9 cellular contexts compared by ENCODE assay signal in the genomic region with DNA sequence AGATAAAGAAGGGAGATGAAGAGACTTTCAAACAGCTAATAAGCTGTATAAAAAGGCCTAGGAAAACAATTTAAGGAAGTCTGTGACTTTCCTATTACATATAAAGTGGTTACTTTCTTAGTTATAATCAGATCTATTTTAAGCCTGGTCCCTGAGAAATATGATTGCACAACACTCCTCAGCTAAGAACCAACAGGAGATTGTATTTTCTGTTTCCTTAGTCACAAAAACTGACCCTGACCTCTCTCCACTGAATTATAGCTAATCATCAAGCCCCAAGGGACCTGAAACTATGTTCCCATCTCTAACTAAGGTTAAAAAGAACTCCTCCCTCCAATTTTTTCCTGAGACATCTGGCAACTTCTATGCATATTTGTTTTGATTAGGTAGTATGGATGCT.
DNase-seq lines count a peak whose midpoint lies in the region; ATAC-seq and TF ChIP-seq lines count a peak whose summit lies in the region.
"Had no signal": no experiment of that assay in that cellular context is flagged by ENCODE, and none has a peak within 500 bp of the region (broad histone marks: within the 10 kb centered on the region; RNA-seq: fewer than 3 reads in every experiment).

No MANE protein-coding gene starts in this region.

- H3K4me1 Mint-ChIP-seq in CD4-positive, alpha-beta T cell (ENCODE audit: low read depth) = peaks cover 13% of the 10 kb centered on the region

- H3K27ac Mint-ChIP-seq in CD4-positive, alpha-beta T cell = peak overlapping the region; percentile 2

- ATAC-seq in CD4-positive, alpha-beta T cell (ENCODE audit: poor library complexity) = no peak
- no peak for ATAC-seq in HG03439 (IDR thresholded peaks at IDR 0.05; ENCODE audit: unreplicated experiment)

- TF ChIP-seq CTCF in CD4-positive, alpha-beta T cell (IDR thresholded peaks at IDR 0.05) = no peak
- TF ChIP-seq CTCF in OCI-LY7 (conservative IDR thresholded peaks at IDR 0.05; ENCODE audit: low read length) (no peak), fibroblast of lung (conservative IDR thresholded peaks at IDR 0.05 in 1 of 2, IDR thresholded peaks at IDR 0.05 in 1 of 2; ENCODE audit: low read depth in 1 of 2, low read length in 2 of 2) (no peak)

- H3K4me1 ChIP-seq in OCI-LY7 (ENCODE audit: insufficient read depth, low read length, poor library complexity, severe bottlenecking) (no peaks in the 10 kb centered on the region), fibroblast of lung (ENCODE audit: control insufficient read depth, extremely low read depth, insufficient read depth, low read length) (peaks cover 9% of the 10 kb centered on the region), HAP-1 (0 out of 2 replicates have a peak, but pooled peaks cover 3% of the 10 kb centered on the region)

- H4K20me1 ChIP-seq in OCI-LY7 (ENCODE audit: insufficient read depth, low read length) = no peaks in the 10 kb centered on the region
- H4K20me1 ChIP-seq in fibroblast of lung (ENCODE audit: control insufficient read depth, extremely low read depth, insufficient read depth, low read length) = no peaks in the 10 kb centered on the region

- no peak overlapping the region for H3K4me3 ChIP-seq in OCI-LY7 (ENCODE audit: low read depth, low read length, poor library complexity, severe bottlenecking)
- no peak overlapping the region for H3K4me3 ChIP-seq in fibroblast of lung (replicated peaks in 1 of 4; ENCODE audit: control extremely low read depth in 1 of 4, insufficient read depth in 1 of 4, low read depth in 3 of 4, low read length in 4 of 4)
- H3K4me3 ChIP-seq in HAP-1 = no peak overlapping the region

- H3K27ac ChIP-seq in CD4-positive, alpha-beta T cell (ENCODE audit: low read depth, low read length) = no peak overlapping the region
- H3K27ac ChIP-seq in OCI-LY7 (ENCODE audit: low read depth, low read length, poor library complexity, severe bottlenecking) (no peak overlapping the region), fibroblast of lung (ENCODE audit: insufficient read depth, low read length) (peak overlapping the region; percentile 72)

- H3K4me2 ChIP-seq in OCI-LY7 (ENCODE audit: low read length) (no peak overlapping the region), fibroblast of lung (ENCODE audit: extremely low read depth, insufficient read depth, low read length) (no peak overlapping the region)

- in situ Hi-C loops in HAP-1 (cut with MboI; ENCODE audit: low sequenced_read_pairs) = no loop called here

- peaks cover 93% of the 10 kb centered on the region for H3K36me3 Mint-ChIP-seq in CD4-positive, alpha-beta T cell (ENCODE audit: low read depth)

- BruUV-seq in OCI-LY7 (replicated peaks; lab: Mats Ljungman, UMichigan) = TSS peak; percentile 15

- no peaks in the 10 kb centered on the region for H3K27me3 ChIP-seq in CD4-positive, alpha-beta T cell (ENCODE audit: control insufficient read depth, insufficient read depth, low read length)
- H3K27me3 ChIP-seq in fibroblast of lung (ENCODE audit: control insufficient read depth, insufficient read depth, low read length) = no peaks in the 10 kb centered on the region
- H3K27me3 ChIP-seq in HAP-1 (ENCODE audit: low read depth) = no peaks in the 10 kb centered on the region

- no peak overlapping the region for H3K9ac ChIP-seq in fibroblast of lung (ENCODE audit: insufficient read depth, low read length)

- H3K79me2 ChIP-seq in OCI-LY7 (ENCODE audit: insufficient read depth, low read depth, low read length) (no peaks in the 10 kb centered on the region), fibroblast of lung (ENCODE audit: control insufficient read depth, insufficient read depth, low read length) (peaks cover 2% of the 10 kb centered on the region)

- H3K9me2 ChIP-seq in OCI-LY7 (ENCODE audit: insufficient read depth, low read length) = no peaks in the 10 kb centered on the region

- no peaks in the 10 kb centered on the region for H3K27me3 Mint-ChIP-seq in CD4-positive, alpha-beta T cell

- CTCF ChIA-PET in CD4-positive, alpha-beta T cell (lab: Charles Lee) = interaction anchor here (1.1 kb wide), 1 partner anchor 20 kb away, joined by 4 read pairs; no protein-coding TSS in a partner anchor
- CTCF ChIA-PET in OCI-LY7 (lab: Charles Lee; ENCODE audit: unreplicated experiment) = no interaction called here

- intact Hi-C loops in CD4-positive, alpha-beta T cell (cut with DNase I, micrococcal nuclease) = loop anchor here in 1 of 2 experiments (5.0 kb wide), 1 partner anchor 33 kb away; no protein-coding TSS in a partner anchor
- intact Hi-C loops in OCI-LY7 (cut with micrococcal nuclease; ENCODE audit: unreplicated experiment) = no loop called here

- H2AFZ ChIP-seq in OCI-LY7 (ENCODE audit: low read length) (no peak overlapping the region), fibroblast of lung (ENCODE audit: low read length) (no peak overlapping the region)

- no peak for DNase-seq in CD4-positive, alpha-beta T cell
- DNase-seq in OCI-LY7 (ENCODE audit: low spot score) (no peak), fibroblast of lung (ENCODE audit: low read depth in 2 of 2) (peak; percentile 67 to 94), pons (ENCODE audit: low spot score) (peak; percentile 10), HAP-1 (ENCODE audit: low spot score in 2 of 2) (no peak), mesenteric fat pad (ENCODE audit: low spot score) (no peak)
- no peak for DNase-seq in stimulated activated CD4-positive, alpha-beta T cell treated with anti-CD3 and anti-CD28 coated beads, Interleukin-15, amount 100 ng/mL, for 24 hours
- DNase-seq: hippocampal formation had no signal

- H3K36me3 ChIP-seq in OCI-LY7 (ENCODE audit: insufficient read depth, low read length) (peaks cover 93% of the 10 kb centered on the region), fibroblast of lung (ENCODE audit: control insufficient read depth, insufficient read depth, low read length) (peaks cover 4% of the 10 kb centered on the region), HAP-1 (replicated peaks) (peaks cover 14% of the 10 kb centered on the region)

- POLR2A ChIA-PET in CD4-positive, alpha-beta T cell (lab: Charles Lee) = no interaction called here
- POLR2A ChIA-PET in OCI-LY7 (lab: Charles Lee) = no interaction called here

- no peaks in the 10 kb centered on the region for H3K9me3 ChIP-seq in CD4-positive, alpha-beta T cell (ENCODE audit: control insufficient read depth, low read length)
- H3K9me3 ChIP-seq in OCI-LY7 (ENCODE audit: low read length) = no peaks in the 10 kb centered on the region
- H3K9me3 ChIP-seq in fibroblast of lung (ENCODE audit: control insufficient read depth, insufficient read depth, low read depth, low read length) = no peaks in the 10 kb centered on the region
- no peaks in the 10 kb centered on the region for H3K9me3 ChIP-seq in HAP-1

- no peak overlapping the region for H3K4me3 Mint-ChIP-seq in CD4-positive, alpha-beta T cell

- H3K9me3 Mint-ChIP-seq in CD4-positive, alpha-beta T cell = no peaks in the 10 kb centered on the region

Comparison
In these comparisons a context has a peak if more than half of its experiments do, and no peak if none do; other contexts are left out.
1. DNase-seq: peak in fibroblast of lung (2 of 2) and pons (single experiment); none in CD4-positive, alpha-beta T cell (0 of 10), OCI-LY7 (single experiment), HAP-1 (0 of 2), mesenteric fat pad (single experiment) and stimulated activated CD4-positive, alpha-beta T cell treated with anti-CD3 and anti-CD28 coated beads, Interleukin-15, amount 100 ng/mL, for 24 hours (single experiment).